In genomic region chr12:54082402-54082892, GRCh38 we compare ENCODE assay signal across 9 cellular contexts. TPM values are rescaled to one million over a fixed set of nuclear protein-coding genes. Genes with fewer than 3 reads are reported as not detected.
DNase-seq lines count a peak whose midpoint lies in the region; ATAC-seq and TF ChIP-seq lines count a peak whose summit lies in the region.
"Had no signal": no experiment of that assay in that cellular context is flagged by ENCODE, and none has a peak within 500 bp of the region (broad histone marks: within the 10 kb centered on the region; RNA-seq: fewer than 3 reads in every experiment).

No MANE protein-coding gene starts in this region.

- intact Hi-C loops in activated T-helper 2 cell treated with anti-CD3 and anti-CD28 coated beads, Interferon-gamma antibody, Interleukin-2, Interleukin-4, amounts not matched to agents 10 μg/mL and 5 μg/mL and 100 μg/mL, durations not matched to agents 14 hours and 24 hours and 36 hours (cut with micrococcal nuclease) = no loop called here
- intact Hi-C loops in tibial artery (cut with DNase I; ENCODE audit: low total_unique reads) = no loop called here

- H3K4me3 Mint-ChIP-seq in activated T-helper 2 cell treated with anti-CD3 and anti-CD28 coated beads, Interferon-gamma antibody, Interleukin-2, Interleukin-4, amounts not matched to agents 10 μg/mL and 5 μg/mL and 100 μg/mL, durations not matched to agents 14 hours and 24 hours and 36 hours (ENCODE audit: low read depth) = peak overlapping the region; percentile 77

- peak; percentile 36 for DNase-seq in activated CD4-positive, CD25-positive, alpha-beta regulatory T cell treated with anti-CD3 and anti-CD28 coated beads, Interleukin-2, amount 50 U/mL, for 72 hours
- peak; percentile 18 for DNase-seq in activated T-helper 2 cell treated with anti-CD3 and anti-CD28 coated beads, Interferon-gamma antibody, Interleukin-2, Interleukin-4, amounts not matched to agents 10 μg/mL and 5 μg/mL and 100 μg/mL, durations not matched to agents 14 hours and 24 hours and 36 hours (ENCODE audit: low spot score)
- DNase-seq in mucosa of gallbladder (ENCODE audit: low spot score) = peak; percentile 19
- DNase-seq in tibial artery = no peak
- DNase-seq in KG1 (lab: John Stamatoyannopoulos, UW) = no peak
- no peak for DNase-seq in NCI-H2029 (lab: John Stamatoyannopoulos, UW)

- peak overlapping the region; percentile 81 for H3K27ac Mint-ChIP-seq in activated T-helper 2 cell treated with anti-CD3 and anti-CD28 coated beads, Interferon-gamma antibody, Interleukin-2, Interleukin-4, amounts not matched to agents 10 μg/mL and 5 μg/mL and 100 μg/mL, durations not matched to agents 14 hours and 24 hours and 36 hours

- H3K4me3 ChIP-seq in tibial artery = peak overlapping the region; percentile 41 to 45

- H3K4me1 Mint-ChIP-seq in activated T-helper 2 cell treated with anti-CD3 and anti-CD28 coated beads, Interferon-gamma antibody, Interleukin-2, Interleukin-4, amounts not matched to agents 10 μg/mL and 5 μg/mL and 100 μg/mL, durations not matched to agents 14 hours and 24 hours and 36 hours (ENCODE audit: low read depth) = peaks cover 17% of the 10 kb centered on the region

- H3K9me3 ChIP-seq in tibial artery = no peaks in the 10 kb centered on the region

- H3K27me3 Mint-ChIP-seq in activated T-helper 2 cell treated with anti-CD3 and anti-CD28 coated beads, Interferon-gamma antibody, Interleukin-2, Interleukin-4, amounts not matched to agents 10 μg/mL and 5 μg/mL and 100 μg/mL, durations not matched to agents 14 hours and 24 hours and 36 hours (ENCODE audit: low read depth) = peaks cover 24% of the 10 kb centered on the region

- H3K27ac ChIP-seq in tibial artery = peak overlapping the region; percentile 84 to 94

- ATAC-seq in activated CD4-positive, CD25-positive, alpha-beta regulatory T cell treated with anti-CD3 and anti-CD28 coated beads, Interleukin-2, amount 50 U/mL, for 24 hours = no peak
- ATAC-seq in GM18502 (IDR thresholded peaks at IDR 0.05; ENCODE audit: poor library complexity, unreplicated experiment) = no peak

- no peak for TF ChIP-seq CTCF in tibial artery (IDR thresholded peaks at IDR 0.05)

- peaks cover 0 to 31% (median 0%) of the 10 kb centered on the region in 4 donors for H3K4me1 ChIP-seq in tibial artery

- H3K9me3 Mint-ChIP-seq in activated T-helper 2 cell treated with anti-CD3 and anti-CD28 coated beads, Interferon-gamma antibody, Interleukin-2, Interleukin-4, amounts not matched to agents 10 μg/mL and 5 μg/mL and 100 μg/mL, durations not matched to agents 14 hours and 24 hours and 36 hours = no peaks in the 10 kb centered on the region

- H3K36me3 ChIP-seq in tibial artery = no peaks in the 10 kb centered on the region

- no peaks in the 10 kb centered on the region for H3K27me3 ChIP-seq in tibial artery

- H3K36me3 Mint-ChIP-seq in activated T-helper 2 cell treated with anti-CD3 and anti-CD28 coated beads, Interferon-gamma antibody, Interleukin-2, Interleukin-4, amounts not matched to agents 10 μg/mL and 5 μg/mL and 100 μg/mL, durations not matched to agents 14 hours and 24 hours and 36 hours (ENCODE audit: low read depth) = no peaks in the 10 kb centered on the region

RNA-seq across cellular contexts. Expression of gene HOXC4, which starts 28.8 kb away (rescaled TPM):
- total RNA-seq in activated T-helper 2 cell treated with anti-CD3 and anti-CD28 coated beads, Interferon-gamma antibody, Interleukin-2, Interleukin-4, amounts not matched to agents 10 μg/mL and 5 μg/mL and 100 μg/mL, durations not matched to agents 14 hours and 24 hours and 36 hours = 0.14 and 0.21 TPM in 2 replicates
- total RNA-seq in mucosa of gallbladder = 0.89 TPM

RNA-seq across cellular contexts. Expression of gene HOXC5, which starts 49.6 kb away (rescaled TPM):
- not detected in 2 replicates for total RNA-seq in activated T-helper 2 cell treated with anti-CD3 and anti-CD28 coated beads, Interferon-gamma antibody, Interleukin-2, Interleukin-4, amounts not matched to agents 10 μg/mL and 5 μg/mL and 100 μg/mL, durations not matched to agents 14 hours and 24 hours and 36 hours
- not detected for total RNA-seq in mucosa of gallbladder
- total RNA-seq: T-helper 1 cell treated with Interleukin-12 subunit alpha and Interleukin-12 subunit beta and Interleukin-4 antibody, amounts not matched to agents 30 ng/mL and 1 ng/mL, for 36 hours had no signal

RNA-seq across cellular contexts. Expression of gene HOXC6, which starts 54.2 kb away (rescaled TPM):
- not detected in 2 replicates for total RNA-seq in activated T-helper 2 cell treated with anti-CD3 and anti-CD28 coated beads, Interferon-gamma antibody, Interleukin-2, Interleukin-4, amounts not matched to agents 10 μg/mL and 5 μg/mL and 100 μg/mL, durations not matched to agents 14 hours and 24 hours and 36 hours
- total RNA-seq in mucosa of gallbladder = 0.26 TPM
- total RNA-seq: T-helper 1 cell treated with Interleukin-12 subunit alpha and Interleukin-12 subunit beta and Interleukin-4 antibody, amounts not matched to agents 30 ng/mL and 1 ng/mL, for 36 hours had no signal

Comparison
In these comparisons a context has a peak if more than half of its experiments do, and no peak if none do; other contexts are left out.
1. DNase-seq: peak in activated CD4-positive, CD25-positive, alpha-beta regulatory T cell treated with anti-CD3 and anti-CD28 coated beads, Interleukin-2, amount 50 U/mL, for 72 hours (single experiment), activated T-helper 2 cell treated with anti-CD3 and anti-CD28 coated beads, Interferon-gamma antibody, Interleukin-2, Interleukin-4, amounts not matched to agents 10 μg/mL and 5 μg/mL and 100 μg/mL, durations not matched to agents 14 hours and 24 hours and 36 hours (single experiment) and mucosa of gallbladder (single experiment); none in tibial artery (0 of 2), KG1 (single experiment) and NCI-H2029 (single experiment).